ENCODE assay signal across 8 cellular contexts in genomic region chr11:73760680-73761402, GRCh38. TPM values are rescaled to one million over a fixed set of nuclear protein-coding genes. Genes with fewer than 3 reads are reported as not detected.
DNase-seq lines count a peak whose midpoint lies in the region; ATAC-seq and TF ChIP-seq lines count a peak whose summit lies in the region.

RAB6A (minus strand) TSS chr11:73761074; CDS start chr11:73760635, 439 bp downstream.

- intact Hi-C loops in left ventricle myocardium inferior (cut with micrococcal nuclease): no loop called here
- intact Hi-C loops in prostate gland (cut with DNase I): loop anchor here (2.0 kb wide), 1 partner anchor 18 kb away; no protein-coding TSS in a partner anchor

- WGBS in prostate gland: under 1% methylated on average over 43 of the region's 74 CpGs
- WGBS in urinary bladder: under 1% methylated on average over 74 of the region's 74 CpGs

- TF ChIP-seq POLR2A in prostate gland (IDR thresholded peaks at IDR 0.05): peak; percentile 85

- H3K36me3 ChIP-seq in left ventricle myocardium inferior (no peaks in the 10 kb centered on the region), prostate gland (no peaks in the 10 kb centered on the region), urinary bladder (ENCODE audit: insufficient read depth) (no peaks in the 10 kb centered on the region)

- peak within 1 kb of the TSS; percentile 100 for H3K4me3 ChIP-seq in left ventricle myocardium inferior
- peak within 1 kb of the TSS; percentile 91 to 98 for H3K4me3 ChIP-seq in prostate gland
- H3K4me3 ChIP-seq in urinary bladder (ENCODE audit: low read depth, low read length): peak within 1 kb of the TSS; percentile 77

- H3K36me3 Mint-ChIP-seq in T-helper 17 cell (ENCODE audit: low read depth): peaks cover 2% of the 10 kb centered on the region

- H3K4me1 Mint-ChIP-seq in T-helper 17 cell: peaks cover 25% of the 10 kb centered on the region

- peaks cover 6% of the 10 kb centered on the region for H3K27me3 Mint-ChIP-seq in T-helper 17 cell

- H3K4me3 Mint-ChIP-seq in T-helper 17 cell: peak within 1 kb of the TSS; percentile 96

- H3K4me1 ChIP-seq in left ventricle myocardium inferior: peaks cover 37% of the 10 kb centered on the region
- H3K4me1 ChIP-seq in prostate gland (replicated peaks): no peaks in the 10 kb centered on the region
- H3K4me1 ChIP-seq in urinary bladder (ENCODE audit: insufficient read depth): peaks cover 1% of the 10 kb centered on the region

- DNase-seq in NCI-H1694 treated with DMSO at 0.1 percent for 48 hours (lab: John Stamatoyannopoulos, UW) (peak; percentile 97), T-helper 17 cell (peak; percentile 98 to 99 (median 98)), amygdala (lab: John Stamatoyannopoulos, UW) (peak; percentile 87 to 100 (median 99)), left ventricle myocardium inferior (peak; percentile 100), prostate gland (ENCODE audit: low spot score) (peak; percentile 100)

- peak within 1 kb of the TSS; percentile 90 for H3K27ac Mint-ChIP-seq in T-helper 17 cell

- H3K9me3 ChIP-seq in T-helper 17 cell (ENCODE audit: control insufficient read depth, low read length, poor library complexity, severe bottlenecking) (no peaks in the 10 kb centered on the region), left ventricle myocardium inferior (replicated peaks) (no peaks in the 10 kb centered on the region), prostate gland (no peaks in the 10 kb centered on the region)

- H3K27me3 ChIP-seq in left ventricle myocardium inferior (ENCODE audit: low read depth) (no peaks in the 10 kb centered on the region), prostate gland (replicated peaks; ENCODE audit: insufficient read depth) (no peaks in the 10 kb centered on the region)

- peak; percentile 52 for TF ChIP-seq CTCF in left ventricle myocardium inferior (IDR thresholded peaks at IDR 0.05; ENCODE audit: borderline replicate concordance)
- peak; percentile 14 to 85 (median 53) for TF ChIP-seq CTCF in prostate gland (IDR thresholded peaks at IDR 0.05)

- peak; percentile 90 for ATAC-seq in GM18498 (IDR thresholded peaks at IDR 0.05; ENCODE audit: unreplicated experiment)
- ATAC-seq in HG02938 (IDR thresholded peaks at IDR 0.05; ENCODE audit: unreplicated experiment): peak; percentile 90
- ATAC-seq in T-helper 17 cell: peak; percentile 91

- H3K27ac ChIP-seq in left ventricle myocardium inferior (replicated peaks) (peak within 1 kb of the TSS; percentile 100), prostate gland (peak within 1 kb of the TSS; percentile 95 to 98), urinary bladder (ENCODE audit: low read depth) (peak within 1 kb of the TSS; percentile 94)

RNA-seq across cellular contexts. Expression of gene RAB6A, which starts in this region (rescaled TPM):
- total RNA-seq in T-helper 17 cell (10 to 100 TPM; 63.8 to 70.3 TPM), left ventricle myocardium inferior (98.3 TPM), prostate gland (100 to 1,000 TPM; 152 to 200 TPM), urinary bladder (106 TPM)
- 96.0 TPM for polyA plus RNA-seq in urinary bladder

Comparison
In these comparisons a context has a peak if more than half of its experiments do, and no peak if none do; other contexts are left out.
1. Peak in every context shown above with its lines: DNase-seq, ATAC-seq, H3K4me3 ChIP-seq and H3K27ac ChIP-seq.